13 cellular contexts compared by ENCODE assay signal in genomic region chr2:29066271-29066860, GRCh38. TPM values are rescaled to one million over a fixed set of nuclear protein-coding genes. Genes with fewer than 3 reads are reported as not detected.
DNase-seq lines count a peak whose midpoint lies in the region; TF ChIP-seq lines count a peak whose summit lies in the region.
"Had no signal": no experiment of that assay in that cellular context is flagged by ENCODE, and none has a peak within 500 bp of the region (broad histone marks: within the 10 kb centered on the region; RNA-seq: fewer than 3 reads in every experiment).

No MANE protein-coding gene starts in this region.

- TF ChIP-seq CTCF in choroid plexus epithelial cell (conservative IDR thresholded peaks at IDR 0.05; ENCODE audit: low read depth, low read length), result no peak

- peak overlapping the region; percentile 68 for H3K27ac ChIP-seq in thymus (ENCODE audit: low read depth)
- H3K27ac ChIP-seq: neutrophil, SK-N-MC had no signal

- peaks cover 2% of the 10 kb centered on the region for H3K4me1 ChIP-seq in thymus (ENCODE audit: control insufficient read depth, insufficient read depth, low read length)

- no peaks in the 10 kb centered on the region for H3K36me3 ChIP-seq in thymus (ENCODE audit: control insufficient read depth, insufficient read depth)
- H3K36me3 ChIP-seq: neutrophil had no signal

- 93% methylated on average over 8 of the region's 8 CpGs for WGBS in thymus

- H3K4me3 ChIP-seq in choroid plexus epithelial cell (ENCODE audit: low read depth, low read length), result no peak overlapping the region
- no peak overlapping the region for H3K4me3 ChIP-seq in thymus (ENCODE audit: low read length)
- H3K4me3 ChIP-seq: SK-N-MC had no signal

- H3K27me3 ChIP-seq in thymus (ENCODE audit: control insufficient read depth, insufficient read depth), result no peaks in the 10 kb centered on the region
- H3K27me3 ChIP-seq: neutrophil had no signal

- peak; percentile 81 for DNase-seq in MV-4-11 (lab: John Stamatoyannopoulos, UW)
- peak; percentile 87 for DNase-seq in choroid plexus epithelial cell (ENCODE audit: low read depth)
- peak; percentile 47 for DNase-seq in islet precursor cell
- DNase-seq in stimulated activated naive CD4-positive, alpha-beta T cell treated with Interleukin-2 at 50 U/mL for 16 hours (lab: John Stamatoyannopoulos, UW), result no peak
- DNase-seq in kidney tubule cell (ENCODE audit: low spot score), result no peak
- DNase-seq in NCI-H345 (lab: John Stamatoyannopoulos, UW), result no peak
- DNase-seq: central memory CD4-positive, alpha-beta T cell; kidney glomerular epithelial cell; NCI-H1092; NCI-H69 had no signal

- H3K9me3 ChIP-seq in thymus (ENCODE audit: control insufficient read depth), result no peaks in the 10 kb centered on the region
- H3K9me3 ChIP-seq: neutrophil had no signal

RNA-seq across cellular contexts. Expression of gene PCARE, which starts 8.0 kb away (rescaled TPM):
- polyA plus RNA-seq in thymus, result 0.02 TPM

RNA-seq across cellular contexts. Expression of gene CLIP4, which starts 48.8 kb away (rescaled TPM):
- polyA plus RNA-seq in thymus, result 28.2 TPM

Comparison
In these comparisons a context has a peak if more than half of its experiments do, and no peak if none do; other contexts are left out.
1. DNase-seq: peak in MV-4-11 (single experiment), choroid plexus epithelial cell (single experiment) and islet precursor cell (single experiment); none in stimulated activated naive CD4-positive, alpha-beta T cell treated with Interleukin-2 at 50 U/mL for 16 hours (single experiment), kidney tubule cell (single experiment) and NCI-H345 (single experiment).